In genomic region chr4:151659631-151660030, GRCh38 we compare ENCODE assay signal across 19 cellular contexts.
A peak's percentile ranks its signal among the peaks of the same experiment; 100 is the strongest.
DNase-seq lines count a peak whose midpoint lies in the region; ATAC-seq and TF ChIP-seq lines count a peak whose summit lies in the region.
"Had no signal": no experiment of that assay in that cellular context is flagged by ENCODE, and none has a peak within 500 bp of the region (broad histone marks: within the 10 kb centered on the region; RNA-seq: fewer than 3 reads in every experiment).

No MANE protein-coding gene starts in this region.

- H3K4me3 Mint-ChIP-seq in T-helper 1 cell treated with Interleukin-12 subunit alpha and Interleukin-12 subunit beta and Interleukin-4 antibody, amounts not matched to agents 30 μg/mL and 1 μg/mL, for 36 hours: no peak overlapping the region
- H3K4me3 Mint-ChIP-seq in activated naive CD8-positive, alpha-beta T cell treated with anti-CD3 and anti-CD28 coated beads, Interleukin-2, amount 10 ng/mL, durations not matched to agents 7 days and 5 days: no peak overlapping the region

- H3K27me3 Mint-ChIP-seq in T-helper 1 cell treated with Interleukin-12 subunit alpha and Interleukin-12 subunit beta and Interleukin-4 antibody, amounts not matched to agents 30 μg/mL and 1 μg/mL, for 36 hours (ENCODE audit: low read depth): no peaks in the 10 kb centered on the region
- H3K27me3 Mint-ChIP-seq in activated naive CD8-positive, alpha-beta T cell treated with anti-CD3 and anti-CD28 coated beads, Interleukin-2, amount 10 ng/mL, durations not matched to agents 7 days and 5 days: no peaks in the 10 kb centered on the region

- H3K27ac Mint-ChIP-seq in T-helper 1 cell treated with Interleukin-12 subunit alpha and Interleukin-12 subunit beta and Interleukin-4 antibody, amounts not matched to agents 30 μg/mL and 1 μg/mL, for 36 hours: peak overlapping the region; percentile 75
- H3K27ac Mint-ChIP-seq in activated naive CD8-positive, alpha-beta T cell treated with anti-CD3 and anti-CD28 coated beads, Interleukin-2, amount 10 ng/mL, durations not matched to agents 7 days and 5 days: peak overlapping the region; percentile 88

- no peaks in the 10 kb centered on the region for H3K9me3 Mint-ChIP-seq in T-helper 1 cell treated with Interleukin-12 subunit alpha and Interleukin-12 subunit beta and Interleukin-4 antibody, amounts not matched to agents 30 μg/mL and 1 μg/mL, for 36 hours
- H3K9me3 Mint-ChIP-seq in activated naive CD8-positive, alpha-beta T cell treated with anti-CD3 and anti-CD28 coated beads, Interleukin-2, amount 10 ng/mL, durations not matched to agents 7 days and 5 days: peaks cover 3% of the 10 kb centered on the region

- POLR2A ChIA-PET in activated naive CD8-positive, alpha-beta T cell treated with anti-CD3 and anti-CD28 coated beads, Interleukin-2, amount 10 ng/mL, durations not matched to agents 7 days and 5 days (lab: Charles Lee): interaction anchor here (0.6 to 0.8 kb wide), 2 partner anchors 8 to 442 kb away, joined by 3 read pairs; no protein-coding TSS in a partner anchor

- no peak for TF ChIP-seq CTCF in left lung (IDR thresholded peaks at IDR 0.05)
- TF ChIP-seq CTCF in stomach (IDR thresholded peaks at IDR 0.05): no peak
- no peak for TF ChIP-seq CTCF in lower leg skin (IDR thresholded peaks at IDR 0.05)

- no peaks in the 10 kb centered on the region for H3K4me1 ChIP-seq in left lung
- peaks cover 0 to 19% (median 6%) of the 10 kb centered on the region in 4 donors for H3K4me1 ChIP-seq in stomach

- no peak for TF ChIP-seq EP300 in stomach (IDR thresholded peaks at IDR 0.05)

- H3K4me3 ChIP-seq in left lung (no peak overlapping the region), stomach (no peak overlapping the region), lower leg skin (ENCODE audit: low read depth, poor library complexity, severe bottlenecking) (no peak overlapping the region)
- H3K4me3 ChIP-seq: K562, tibial nerve had no signal

- H3K36me3 Mint-ChIP-seq in T-helper 1 cell treated with Interleukin-12 subunit alpha and Interleukin-12 subunit beta and Interleukin-4 antibody, amounts not matched to agents 30 μg/mL and 1 μg/mL, for 36 hours (ENCODE audit: low read depth): peaks cover 1% of the 10 kb centered on the region
- peaks cover 7% of the 10 kb centered on the region for H3K36me3 Mint-ChIP-seq in activated naive CD8-positive, alpha-beta T cell treated with anti-CD3 and anti-CD28 coated beads, Interleukin-2, amount 10 ng/mL, durations not matched to agents 7 days and 5 days

- 59 to 77% (median 67%) methylated on average over 9 of the region's 9 CpGs for WGBS in stomach, 5 donors
- WGBS in lower leg skin, 2 donors: 42% methylated on average over 9 of the region's 9 CpGs

- peaks cover 19% of the 10 kb centered on the region for H3K4me1 Mint-ChIP-seq in T-helper 1 cell treated with Interleukin-12 subunit alpha and Interleukin-12 subunit beta and Interleukin-4 antibody, amounts not matched to agents 30 μg/mL and 1 μg/mL, for 36 hours (ENCODE audit: low read depth)
- H3K4me1 Mint-ChIP-seq in activated naive CD8-positive, alpha-beta T cell treated with anti-CD3 and anti-CD28 coated beads, Interleukin-2, amount 10 ng/mL, durations not matched to agents 7 days and 5 days: peaks cover 16% of the 10 kb centered on the region

- H3K36me3 ChIP-seq in left lung: peaks cover 0 to 6% of the 10 kb centered on the region in 2 donors
- peaks cover 0 to 50% (median 26%) of the 10 kb centered on the region in 4 donors for H3K36me3 ChIP-seq in stomach

- ATAC-seq in activated naive CD8-positive, alpha-beta T cell treated with anti-CD3 and anti-CD28 coated beads, Interleukin-2, amount 10 ng/mL, durations not matched to agents 7 days and 5 days (ENCODE audit: low read depth): no peak
- ATAC-seq in left lung: peak; percentile 30
- ATAC-seq in HG03469 (IDR thresholded peaks at IDR 0.05; ENCODE audit: unreplicated experiment): no peak
- ATAC-seq: K562 had no signal

- H3K27me3 ChIP-seq in left lung: no peaks in the 10 kb centered on the region
- H3K27me3 ChIP-seq in stomach: no peaks in the 10 kb centered on the region
- H3K27me3 ChIP-seq: tibial nerve had no signal

- H3K9me3 ChIP-seq in left lung: no peaks in the 10 kb centered on the region
- no peaks in the 10 kb centered on the region for H3K9me3 ChIP-seq in stomach
- H3K9me3 ChIP-seq: tibial nerve had no signal

- H3K27ac ChIP-seq in left lung (no peak overlapping the region), stomach (peak overlapping the region in 4 of 5 donors; percentile 6 to 59 (median 46))

- intact Hi-C loops in left lung (cut with DNase I) (no loop called here), stomach (cut with DNase I; ENCODE audit: low total_unique reads) (no loop called here), lower leg skin (cut with DNase I; ENCODE audit: low total_unique reads) (no loop called here)

- DNase-seq in T-helper 1 cell (no peak), left lung (no peak), stomach (no peak), NCI-H1105 (lab: John Stamatoyannopoulos, UW) (no peak), lower leg skin (ENCODE audit: low spot score in 2 of 2) (no peak)
- DNase-seq in activated naive CD8-positive, alpha-beta T cell treated with anti-CD3 and anti-CD28 coated beads, Interleukin-2, amount 10 ng/mL, durations not matched to agents 7 days and 5 days: no peak
- DNase-seq: 8988T; activated T-cell treated with anti-CD3 and anti-CD28 coated beads, Interleukin-2, amount 50 U/mL, for 1 hour; Calu3; cerebellar nuclear complex; erythroblast; mammary epithelial cell; NCI-H187; NCI-H82; Right ventricle myocardium superior had no signal

- TF ChIP-seq POLR2A in stomach (IDR thresholded peaks at IDR 0.05) (no peak), lower leg skin (IDR thresholded peaks at IDR 0.05) (no peak)

Comparison
In these comparisons a context has a peak if more than half of its experiments do, and no peak if none do; other contexts are left out.
1. H3K27ac ChIP-seq: peak in stomach (4 of 5); none in left lung (0 of 2).